ENCODE assay signal across 9 cellular contexts in genomic region chr4:54229631-54230478, GRCh38. TPM values are rescaled to one million over a fixed set of nuclear protein-coding genes. Genes with fewer than 3 reads are reported as not detected.
A peak's percentile ranks its signal among the peaks of the same experiment; 100 is the strongest.
DNase-seq lines count a peak whose midpoint lies in the region; ATAC-seq and TF ChIP-seq lines count a peak whose summit lies in the region.
"Had no signal": no experiment of that assay in that cellular context is flagged by ENCODE, and none has a peak within 500 bp of the region (broad histone marks: within the 10 kb centered on the region; RNA-seq: fewer than 3 reads in every experiment).

No MANE protein-coding gene starts in this region.

- ATAC-seq in GM23338, result no peak
- no peak for ATAC-seq in WTC11

- TF ChIP-seq CTCF in GM23338 (conservative IDR thresholded peaks at IDR 0.05; ENCODE audit: low read depth in 2 of 2) (no peak), WTC11 (IDR thresholded peaks at IDR 0.05) (no peak)

- peak overlapping the region; percentile 22 for H3K9ac ChIP-seq in skeletal muscle satellite cell (ENCODE audit: low read depth, low read length)

- peaks cover 6% of the 10 kb centered on the region; the same call in 1 of the 3 replicates for H3K9me3 Mint-ChIP-seq in GM23338
- H3K9me3 Mint-ChIP-seq in WTC11, result no peaks in the 10 kb centered on the region

- H3K36me3 ChIP-seq in GM23338 (ENCODE audit: insufficient read depth), result no peaks in the 10 kb centered on the region
- no peaks in the 10 kb centered on the region for H3K36me3 ChIP-seq in iPS DF 6.9 (ENCODE audit: control insufficient read depth, insufficient read depth, low read length)
- H3K36me3 ChIP-seq in skeletal muscle satellite cell (ENCODE audit: insufficient read depth, low read length), result no peaks in the 10 kb centered on the region

- no peaks in the 10 kb centered on the region for H3K79me2 ChIP-seq in GM23338 (replicated peaks; ENCODE audit: insufficient read depth)

- H3K4me2 ChIP-seq in GM23338 (peak overlapping the region; percentile 100), skeletal muscle satellite cell (ENCODE audit: low read length) (peak overlapping the region; percentile 93)

- H3K9me2 ChIP-seq in GM23338 (ENCODE audit: insufficient read depth), result no peaks in the 10 kb centered on the region

- peaks cover 93% of the 10 kb centered on the region for H3K27me3 ChIP-seq in GM23338 (ENCODE audit: insufficient read depth)
- H3K27me3 ChIP-seq in iPS DF 6.9 (ENCODE audit: control insufficient read depth, insufficient read depth, low read length), result peaks cover 62% of the 10 kb centered on the region
- H3K27me3 ChIP-seq in skeletal muscle satellite cell (ENCODE audit: control insufficient read depth, insufficient read depth, low read length), result peaks cover 22% of the 10 kb centered on the region

- H4K20me1 ChIP-seq in GM23338 (replicated peaks; ENCODE audit: insufficient read depth), result peaks cover 1% of the 10 kb centered on the region; the same call in 1 of the 2 replicates

- DNase-seq in GM23338 (ENCODE audit: low spot score) (peak; percentile 64), WTC11 (ENCODE audit: low spot score) (peak; percentile 38), iPS DF 6.9 (ENCODE audit: low read depth, low spot score) (no peak), DMS153 (lab: John Stamatoyannopoulos, UW) (no peak), epidermal melanocyte (ENCODE audit: insufficient read length, low spot score) (no peak), NCI-H1105 treated with DMSO at 0.1 percent for 48 hours (lab: John Stamatoyannopoulos, UW) (no peak)
- DNase-seq in stimulated activated naive CD4-positive, alpha-beta T cell treated with Interleukin-2 at 50 U/mL for 16 hours (lab: John Stamatoyannopoulos, UW), result no peak

- POLR2A ChIA-PET in WTC11 (lab: Charles Lee), result no interaction called here

- H3K4me1 ChIP-seq in GM23338 (ENCODE audit: insufficient read depth) (peaks cover 50% of the 10 kb centered on the region), iPS DF 6.9 (ENCODE audit: control insufficient read depth, insufficient read depth, low read length) (peaks cover 6% of the 10 kb centered on the region), skeletal muscle satellite cell (ENCODE audit: control insufficient read depth, insufficient read depth, low read length) (peaks cover 52% of the 10 kb centered on the region)

- H3K4me1 Mint-ChIP-seq in GM23338 (peaks cover 45% of the 10 kb centered on the region), WTC11 (peaks cover 53% of the 10 kb centered on the region)

- H2AFZ ChIP-seq in GM23338, result peak overlapping the region; percentile 93

- no CpG with 5 or more reads among the region's 63 CpGs for WGBS in iPS DF 6.9 (ENCODE audit: insufficient coverage, insufficient read length)

- H3K27ac ChIP-seq in GM23338 (ENCODE audit: low read depth), result no peak overlapping the region
- H3K27ac ChIP-seq in iPS DF 6.9 (ENCODE audit: low read length), result no peak overlapping the region

- CTCF ChIA-PET in WTC11 (lab: Charles Lee), result interaction anchor here (0.7 to 1.5 kb wide), 3 partner anchors 326 to 527 kb away, joined by 3 to 4 read pairs (median 3); no protein-coding TSS in a partner anchor

- H3F3A ChIP-seq in GM23338 (replicated peaks; ENCODE audit: low read depth), result peaks cover 20% of the 10 kb centered on the region; the same call in 1 of the 2 replicates

- H3K27me3 Mint-ChIP-seq in GM23338 (ENCODE audit: insufficient read depth, low read depth, poor library complexity) (peaks cover 96% of the 10 kb centered on the region), WTC11 (ENCODE audit: low read depth) (peaks cover 94% of the 10 kb centered on the region)

- H3K4me3 Mint-ChIP-seq in GM23338, result peak overlapping the region; percentile 76
- peak overlapping the region; percentile 82 for H3K4me3 Mint-ChIP-seq in WTC11

- H3K4me3 ChIP-seq in GM23338, result peak overlapping the region; percentile 86
- peak overlapping the region; percentile 15; the same call in 1 of the 2 replicates for H3K4me3 ChIP-seq in iPS DF 6.9 (ENCODE audit: low read length)
- H3K4me3 ChIP-seq in skeletal muscle satellite cell (ENCODE audit: low read length), result peak overlapping the region; percentile 72

- H3K27ac Mint-ChIP-seq in GM23338 (no peak overlapping the region), WTC11 (no peak overlapping the region)

- no peaks in the 10 kb centered on the region for H3K9me3 ChIP-seq in iPS DF 6.9 (ENCODE audit: control insufficient read depth, insufficient read depth, low read length)
- no peaks in the 10 kb centered on the region for H3K9me3 ChIP-seq in skeletal muscle satellite cell (replicated peaks; ENCODE audit: low read length)

- H3K36me3 Mint-ChIP-seq in GM23338 (ENCODE audit: low read depth), result no peaks in the 10 kb centered on the region
- H3K36me3 Mint-ChIP-seq in WTC11, result no peaks in the 10 kb centered on the region; the same call in 1 of the 2 replicates

TF ChIP-seq in GM23338, 12 proteins besides CTCF, POLR2A, EP300 and RAD21 (continues in another document):
- TF ChIP-seq STAT1 (IDR thresholded peaks at IDR 0.05; ENCODE audit: unreplicated experiment) (no peak), ETS1 (IDR thresholded peaks at IDR 0.05) (no peak), ZNF114 (CRISPR knock-in tag; IDR thresholded peaks at IDR 0.05) (no peak), EZH2phosphoT487 (IDR thresholded peaks at IDR 0.05; ENCODE audit: unreplicated experiment) (no peak)

TF ChIP-seq in WTC11, 78 proteins besides CTCF, POLR2A, EP300 and RAD21:
- no peak for TF ChIP-seq SMAD4 (CRISPR knock-in tag; IDR thresholded peaks at IDR 0.05)
- TF ChIP-seq NFE2L1 (CRISPR knock-in tag; IDR thresholded peaks at IDR 0.05), result no peak
- no peak for TF ChIP-seq ZNF671 (CRISPR knock-in tag; IDR thresholded peaks at IDR 0.05)
TF ChIP-seq in WTC11: peak in this region for 0.

RNA-seq across cellular contexts. Expression of gene PDGFRA, which starts 0.8 kb away (rescaled TPM):
- total RNA-seq in GM23338 (2014; rRNA removed; shearing (Covaris generic)), result 7.0 and 10.8 TPM in 2 replicates
- 7.4 and 8.0 TPM in 2 replicates for polyA plus RNA-seq in GM23338 (2016; fragmentation: Nextera tagmentation; extraction: Ambion mirVana)
- 2.7 to 3.3 TPM (median 2.7 TPM) in 3 replicates for total RNA-seq in WTC11 (2021)
- total RNA-seq in skeletal muscle satellite cell (2012; rRNA removed), result 143 and 180 TPM in 2 replicates
- total RNA-seq: HT1080 had no signal

Comparison
In these comparisons a context has a peak if more than half of its experiments do, and no peak if none do; other contexts are left out.
1. DNase-seq: peak in GM23338 (single experiment) and WTC11 (single experiment); none in iPS DF 6.9 (single experiment), DMS153 (single experiment), epidermal melanocyte (single experiment), stimulated activated naive CD4-positive, alpha-beta T cell treated with Interleukin-2 at 50 U/mL for 16 hours (single experiment) and NCI-H1105 treated with DMSO at 0.1 percent for 48 hours (single experiment).
2. H3K4me3 ChIP-seq: peak in every context shown above with its lines; median percentile 86 in GM23338; 72 in skeletal muscle satellite cell; 15 in iPS DF 6.9.